Comparison of ENCODE assay signal across 17 cellular contexts in genomic region chr5:29485333-29485732, GRCh38.
DNase-seq lines count a peak whose midpoint lies in the region; ATAC-seq and TF ChIP-seq lines count a peak whose summit lies in the region.
"Had no signal": no experiment of that assay in that cellular context is flagged by ENCODE, and none has a peak within 500 bp of the region (broad histone marks: within the 10 kb centered on the region; RNA-seq: fewer than 3 reads in every experiment).

No MANE protein-coding gene starts in this region.

- no peak overlapping the region for H3K4me3 Mint-ChIP-seq in stimulated activated memory B cell treated with anti-CD40 and anti-IgM and Interleukin-4, amounts not matched to agents 10 μg/mL and 1 μg/mL and 100 μg/mL, for 72 hours
- H3K4me3 Mint-ChIP-seq: B cell; CD4-positive, alpha-beta T cell; CD8-positive, alpha-beta T cell had no signal

- WGBS in prostate gland, result 38% methylated on average over 3 of the region's 3 CpGs

- no peaks in the 10 kb centered on the region for H3K79me2 ChIP-seq in PC-3 (ENCODE audit: low read length)

- CTCF ChIA-PET in PC-3 (lab: Charles Lee), result no interaction called here

- H3K4me3 ChIP-seq in LNCaP clone FGC (ENCODE audit: low read depth, low read length), result peak overlapping the region; percentile 5; the same call in 1 of the 2 replicates
- H3K4me3 ChIP-seq in PC-3 (ENCODE audit: low read length), result no peak overlapping the region
- peak overlapping the region in 1 of 2 donors; percentile 3 for H3K4me3 ChIP-seq in prostate gland
- H3K4me3 ChIP-seq: A549; BLaER1 treated with 17β-estradiol and CSF1 and Interleukin-3, amounts not matched to agents 10 nM and 100 nM had no signal

- H3K36me3 Mint-ChIP-seq in stimulated activated memory B cell treated with anti-CD40 and anti-IgM and Interleukin-4, amounts not matched to agents 10 μg/mL and 1 μg/mL and 100 μg/mL, for 72 hours, result no peaks in the 10 kb centered on the region
- H3K36me3 Mint-ChIP-seq: CD8-positive, alpha-beta T cell had no signal

- intact Hi-C loops in PC-3 (cut with micrococcal nuclease) (no loop called here), prostate gland (cut with DNase I) (no loop called here)

- no peak for TF ChIP-seq POLR2A in prostate gland (IDR thresholded peaks at IDR 0.05)

- H3K27ac Mint-ChIP-seq in stimulated activated memory B cell treated with anti-CD40 and anti-IgM and Interleukin-4, amounts not matched to agents 10 μg/mL and 1 μg/mL and 100 μg/mL, for 72 hours, result no peak overlapping the region
- H3K27ac Mint-ChIP-seq: B cell; CD4-positive, alpha-beta T cell; CD8-positive, alpha-beta T cell had no signal

- H3K27ac ChIP-seq in PC-3 (ENCODE audit: low read length), result no peak overlapping the region
- H3K27ac ChIP-seq in prostate gland, result peak overlapping the region in 1 of 2 donors; percentile 51
- H3K27ac ChIP-seq: A549; BLaER1 treated with 17β-estradiol and CSF1 and Interleukin-3, amounts not matched to agents 10 nM and 100 nM; C4-2B had no signal

- no TSS peak for BruUV-seq in PC-3 (replicated peaks; lab: Mats Ljungman, UMichigan)

- H3F3A ChIP-seq in PC-3 (ENCODE audit: low read length, unreplicated experiment), result no peaks in the 10 kb centered on the region

- H3K27me3 Mint-ChIP-seq in stimulated activated memory B cell treated with anti-CD40 and anti-IgM and Interleukin-4, amounts not matched to agents 10 μg/mL and 1 μg/mL and 100 μg/mL, for 72 hours, result no peaks in the 10 kb centered on the region
- H3K27me3 Mint-ChIP-seq: B cell; CD4-positive, alpha-beta T cell had no signal

- TF ChIP-seq CTCF in LNCaP clone FGC (IDR thresholded peaks at IDR 0.05; ENCODE audit: control insufficient read depth, extremely low read depth, insufficient read depth) (no peak), PC-3 (conservative IDR thresholded peaks at IDR 0.05; ENCODE audit: low read depth, low read length) (no peak), prostate gland (IDR thresholded peaks at IDR 0.05) (no peak)

- H3K9ac ChIP-seq in PC-3 (ENCODE audit: low read length), result no peak overlapping the region
- H3K9ac ChIP-seq: BLaER1 treated with 17β-estradiol and CSF1 and Interleukin-3, amounts not matched to agents 10 nM and 100 nM had no signal

- no peak overlapping the region for H2AFZ ChIP-seq in PC-3 (ENCODE audit: low read length)

- no peaks in the 10 kb centered on the region for H3K9me2 ChIP-seq in PC-3 (replicated peaks; ENCODE audit: low read length)

- peak; percentile 79 for ATAC-seq in PC-3
- no peak for ATAC-seq in stimulated activated memory B cell treated with anti-CD40 and anti-IgM and Interleukin-4, amounts not matched to agents 10 μg/mL and 1 μg/mL and 100 μg/mL, for 72 hours
- ATAC-seq: A549; CD8-positive, alpha-beta T cell had no signal

- peak overlapping the region; percentile 30; the same call in 1 of the 2 replicates for H3K4me2 ChIP-seq in PC-3 (ENCODE audit: low read length)
- H3K4me2 ChIP-seq: A549; BLaER1 treated with 17β-estradiol and CSF1 and Interleukin-3, amounts not matched to agents 10 nM and 100 nM had no signal

- POLR2A ChIA-PET in PC-3 (lab: Charles Lee; ENCODE audit: unreplicated experiment), result no interaction called here

- H3K4me1 ChIP-seq in PC-3 (ENCODE audit: insufficient read depth, low read length) (peaks cover 6% of the 10 kb centered on the region; the same call in 1 of the 2 replicates), prostate gland (replicated peaks) (no peaks in the 10 kb centered on the region)
- H3K4me1 ChIP-seq: A549; BLaER1 treated with 17β-estradiol and CSF1 and Interleukin-3, amounts not matched to agents 10 nM and 100 nM; Caco-2 had no signal

- H3K9me3 ChIP-seq in PC-3 (ENCODE audit: low read length) (no peaks in the 10 kb centered on the region), prostate gland (no peaks in the 10 kb centered on the region)
- H3K9me3 ChIP-seq: A549; BLaER1 treated with 17β-estradiol and CSF1 and Interleukin-3, amounts not matched to agents 10 nM and 100 nM; Caco-2 had no signal

- DNase-seq in LNCaP clone FGC (ENCODE audit: low read depth) (peak; percentile 93), PC-3 (peak; percentile 65), prostate gland (ENCODE audit: low spot score) (peak; percentile 23), NCI-H446 treated with DMSO at 0.1 percent for 48 hours (lab: John Stamatoyannopoulos, UW) (no peak), NCI-H1930 (lab: John Stamatoyannopoulos, UW) (no peak)
- DNase-seq: AML-193; Caco-2; Calu3; CD4-positive, alpha-beta T cell; CD8-positive, alpha-beta T cell; DMS79 treated with DMSO at 0.1 percent for 48 hours; GF-D8 had no signal

- peaks cover 11% of the 10 kb centered on the region for H3K9me3 Mint-ChIP-seq in stimulated activated memory B cell treated with anti-CD40 and anti-IgM and Interleukin-4, amounts not matched to agents 10 μg/mL and 1 μg/mL and 100 μg/mL, for 72 hours

- no peaks in the 10 kb centered on the region for H3K4me1 Mint-ChIP-seq in stimulated activated memory B cell treated with anti-CD40 and anti-IgM and Interleukin-4, amounts not matched to agents 10 μg/mL and 1 μg/mL and 100 μg/mL, for 72 hours
- H3K4me1 Mint-ChIP-seq: B cell had no signal

- H3K27me3 ChIP-seq in PC-3 (ENCODE audit: low read length) (no peaks in the 10 kb centered on the region), prostate gland (replicated peaks; ENCODE audit: insufficient read depth) (no peaks in the 10 kb centered on the region)
- H3K27me3 ChIP-seq: BLaER1 treated with 17β-estradiol and CSF1 and Interleukin-3, amounts not matched to agents 10 nM and 100 nM had no signal

- H3K36me3 ChIP-seq in PC-3 (ENCODE audit: low read depth, low read length), result no peaks in the 10 kb centered on the region
- H3K36me3 ChIP-seq in prostate gland, result no peaks in the 10 kb centered on the region
- H3K36me3 ChIP-seq: BLaER1 treated with 17β-estradiol and CSF1 and Interleukin-3, amounts not matched to agents 10 nM and 100 nM had no signal

- no peaks in the 10 kb centered on the region for H4K20me1 ChIP-seq in PC-3 (ENCODE audit: low read length)
- H4K20me1 ChIP-seq: BLaER1 treated with 17β-estradiol and CSF1 and Interleukin-3, amounts not matched to agents 10 nM and 100 nM had no signal

Comparison
In these comparisons a context has a peak if more than half of its experiments do, and no peak if none do; other contexts are left out.
1. DNase-seq: peak in LNCaP clone FGC (single experiment), PC-3 (single experiment) and prostate gland (single experiment); none in NCI-H446 treated with DMSO at 0.1 percent for 48 hours (single experiment) and NCI-H1930 (0 of 2).